ENCODE assay signal across 1 cellular context in genomic region chr19:5908773-5909442, GRCh38.
TF ChIP-seq lines count a peak whose summit lies in the region.

No MANE protein-coding gene starts in this region.

TF ChIP-seq in HepG2, 621 proteins besides CTCF, POLR2A, EP300 and RAD21 (continued from another document and continues in another):
- TF ChIP-seq ZBTB49 (CRISPR knock-in tag; IDR thresholded peaks at IDR 0.05; ENCODE audit: borderline replicate concordance), result no peak
- TF ChIP-seq PLSCR1 (CRISPR knock-in tag; IDR thresholded peaks at IDR 0.05; ENCODE audit: borderline replicate concordance), result no peak
- TF ChIP-seq ZSCAN25 (CRISPR knock-in tag; IDR thresholded peaks at IDR 0.05), result 0 out of 2 replicates have a peak, but pooled peaks have one; percentile 52
- TF ChIP-seq ZNF142 (CRISPR knock-in tag; IDR thresholded peaks at IDR 0.05), result no peak
- no peak for TF ChIP-seq ZNF776 (CRISPR knock-in tag; IDR thresholded peaks at IDR 0.05)
- peak; percentile 50; the same call in 1 of the 2 replicates for TF ChIP-seq HIVEP1 (CRISPR knock-in tag; IDR thresholded peaks at IDR 0.05)
- TF ChIP-seq ZFP41 (CRISPR knock-in tag; IDR thresholded peaks at IDR 0.05; ENCODE audit: borderline replicate concordance), result no peak
- peak; percentile 31 for TF ChIP-seq RBM39 (IDR thresholded peaks at IDR 0.05; ENCODE audit: low read depth, low read length, poor library complexity, severe bottlenecking)
- TF ChIP-seq MIXL1 (CRISPR knock-in tag; IDR thresholded peaks at IDR 0.05), result peak; percentile 70
- peak; percentile 24; the same call in 1 of the 2 replicates for TF ChIP-seq CREM (IDR thresholded peaks at IDR 0.05)
- no peak for TF ChIP-seq CREM (CRISPR knock-in tag; IDR thresholded peaks at IDR 0.05)
- TF ChIP-seq ZC3H4 (CRISPR knock-in tag; IDR thresholded peaks at IDR 0.05; ENCODE audit: borderline replicate concordance), result no peak
- TF ChIP-seq JUNB (CRISPR knock-in tag; IDR thresholded peaks at IDR 0.05; ENCODE audit: borderline replicate concordance), result no peak
- TF ChIP-seq JUND (CRISPR knock-in tag; IDR thresholded peaks at IDR 0.05), result no peak
- peak; percentile 40; the same call in 1 of the 2 replicates for TF ChIP-seq RXRA (CRISPR knock-in tag; IDR thresholded peaks at IDR 0.05)
- TF ChIP-seq MED13 (CRISPR knock-in tag; IDR thresholded peaks at IDR 0.05), result no peak
- TF ChIP-seq ZNF263 (CRISPR knock-in tag; IDR thresholded peaks at IDR 0.05), result peak; percentile 54; the same call in 1 of the 2 replicates
- 0 out of 2 replicates have a peak, but pooled peaks have one; percentile 19 for TF ChIP-seq TBP (CRISPR knock-in tag; IDR thresholded peaks at IDR 0.05)
- no peak for TF ChIP-seq BCLAF1 (IDR thresholded peaks at IDR 0.05)
- no peak for TF ChIP-seq NR3C1 (CRISPR knock-in tag; IDR thresholded peaks at IDR 0.05)
- TF ChIP-seq MLLT10 (CRISPR knock-in tag; IDR thresholded peaks at IDR 0.05), result no peak
- no peak for TF ChIP-seq ZSCAN22 (CRISPR knock-in tag; IDR thresholded peaks at IDR 0.05)
- no peak for TF ChIP-seq ZBTB4 (CRISPR knock-in tag; IDR thresholded peaks at IDR 0.05; ENCODE audit: borderline replicate concordance)
- no peak for TF ChIP-seq ZNF569 (CRISPR knock-in tag; IDR thresholded peaks at IDR 0.05; ENCODE audit: borderline replicate concordance)
- TF ChIP-seq ZNF567 (CRISPR knock-in tag; IDR thresholded peaks at IDR 0.05; ENCODE audit: borderline replicate concordance), result no peak; the same call in 1 of the 2 replicates
- TF ChIP-seq ZBTB7A (CRISPR knock-in tag; IDR thresholded peaks at IDR 0.05), result peak; percentile 76
- no peak for TF ChIP-seq ERF (CRISPR knock-in tag; IDR thresholded peaks at IDR 0.05)
- 0 out of 2 replicates have a peak, but pooled peaks have one; percentile 21 for TF ChIP-seq ZNF792 (CRISPR knock-in tag; IDR thresholded peaks at IDR 0.05)
- TF ChIP-seq ZZZ3 (CRISPR knock-in tag; IDR thresholded peaks at IDR 0.05; ENCODE audit: borderline replicate concordance), result no peak
- TF ChIP-seq ZBTB20 (CRISPR knock-in tag; IDR thresholded peaks at IDR 0.05; ENCODE audit: borderline replicate concordance, low read depth), result no peak
- TF ChIP-seq ZXDC (CRISPR knock-in tag; IDR thresholded peaks at IDR 0.05), result no peak
- no peak for TF ChIP-seq RAD51 (IDR thresholded peaks at IDR 0.05; ENCODE audit: borderline replicate concordance)
- TF ChIP-seq ZNF101 (CRISPR knock-in tag; IDR thresholded peaks at IDR 0.05; ENCODE audit: borderline replicate concordance, low read depth), result no peak
- no peak for TF ChIP-seq RBAK (CRISPR knock-in tag; IDR thresholded peaks at IDR 0.05)
- TF ChIP-seq TBX3 (IDR thresholded peaks at IDR 0.05; ENCODE audit: borderline replicate concordance), result no peak; the same call in 1 of the 2 replicates
- TF ChIP-seq ZNF138 (CRISPR knock-in tag; IDR thresholded peaks at IDR 0.05; ENCODE audit: low read depth), result no peak
- peak; percentile 76 for TF ChIP-seq PAXIP1 (CRISPR knock-in tag; conservative IDR thresholded peaks at IDR 0.05)
- no peak for TF ChIP-seq CCAR2 (optimal IDR thresholded peaks at IDR 0.05; ENCODE audit: low read depth, low read length)
- 0 out of 2 replicates have a peak, but pooled peaks have one; percentile 23 for TF ChIP-seq KDM1A (CRISPR knock-in tag; IDR thresholded peaks at IDR 0.05)
- no peak for TF ChIP-seq PHF5A (CRISPR knock-in tag; IDR thresholded peaks at IDR 0.05; ENCODE audit: low read depth, unreplicated experiment)
- no peak for TF ChIP-seq HNF4G (IDR thresholded peaks at IDR 0.05; ENCODE audit: borderline replicate concordance, low read depth, low read length)
- TF ChIP-seq HNF4G (CRISPR knock-in tag; IDR thresholded peaks at IDR 0.05; ENCODE audit: borderline replicate concordance, low read depth), result no peak
